Comparison of ENCODE assay signal across 8 cellular contexts in the genomic region with DNA sequence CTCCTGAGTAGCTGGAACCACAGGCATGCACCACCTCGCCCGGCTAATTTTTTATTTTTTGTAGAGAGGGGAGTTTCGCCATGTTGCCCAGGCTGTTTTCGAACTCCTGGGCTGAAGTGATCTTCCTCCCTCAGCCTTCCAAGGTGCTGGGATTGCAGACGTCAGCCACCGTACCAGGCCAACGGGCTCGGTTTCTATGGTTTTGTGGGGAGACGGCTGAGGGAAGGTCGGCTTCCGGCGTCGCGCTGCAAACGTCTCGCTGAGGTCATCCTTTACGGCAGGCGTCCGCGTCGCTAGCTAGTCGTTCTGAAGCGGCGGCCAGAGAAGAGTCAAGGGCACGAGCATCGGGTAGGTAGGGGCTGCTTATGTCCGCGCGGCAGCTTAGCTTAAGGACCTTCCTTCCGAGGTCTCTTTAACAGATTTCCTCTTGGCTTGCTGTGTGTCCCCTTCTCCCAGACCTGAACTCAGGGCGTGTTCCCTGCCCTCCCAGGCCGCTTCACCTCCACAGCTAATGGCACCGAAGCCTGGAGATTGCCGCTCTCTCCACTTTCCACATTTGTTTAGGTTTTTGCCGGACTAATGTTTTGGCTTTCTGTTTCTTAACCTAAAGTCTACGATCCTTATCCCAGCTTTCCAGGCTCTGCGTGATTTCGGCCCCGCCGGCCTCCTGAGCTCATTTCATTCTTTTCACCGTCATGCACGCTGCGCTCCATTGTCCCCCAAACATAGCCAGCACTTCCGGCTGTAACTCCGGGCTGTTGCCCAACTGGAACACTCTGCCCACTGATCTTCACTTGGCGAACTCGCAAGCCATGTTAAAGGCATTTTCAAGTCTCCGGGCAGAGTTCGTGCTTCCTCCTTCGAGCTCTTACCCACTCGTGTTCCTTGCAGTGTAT. TPM values are rescaled to one million over a fixed set of nuclear protein-coding genes. Genes with fewer than 3 reads are reported as not detected.
DNase-seq lines count a peak whose midpoint lies in the region; ATAC-seq and TF ChIP-seq lines count a peak whose summit lies in the region.

NDUFS5 (plus strand) TSS at position 300 of the 896 bp plus-strand sequence. CDS start 2,375 bp downstream, outside the sequence.

- DNase-seq in AG09319 (ENCODE audit: extremely low read depth, low read depth) (peak; percentile 84), NCI-H510A (lab: John Stamatoyannopoulos, UW) (peak; percentile 100), chondrocyte (ENCODE audit: low spot score) (peak; percentile 95), kidney glomerular epithelial cell (lab: John Stamatoyannopoulos, UW) (peak; percentile 92)
- DNase-seq in activated CD4-positive, alpha-beta T cell treated with anti-CD3 and anti-CD28 coated beads for 36 hours: peak; percentile 93
- DNase-seq in stimulated activated CD4-positive, alpha-beta T cell treated with anti-CD3 and anti-CD28 coated beads, Interleukin-15, amount 100 ng/mL, for 48 hours (ENCODE audit: low read depth in 2 of 2): peak; percentile 66 to 74

- CTCF ChIA-PET in activated CD4-positive, alpha-beta T cell treated with anti-CD3 and anti-CD28 coated beads for 36 hours (lab: Charles Lee): interaction anchor here (0.6 to 2.3 kb wide), 14 partner anchors 11 to 1335 kb away, joined by 3 to 11 read pairs (median 4); no protein-coding TSS in a partner anchor

- intact Hi-C loops in activated CD4-positive, alpha-beta T cell treated with anti-CD3 and anti-CD28 coated beads for 36 hours (cut with DNase I, micrococcal nuclease): loop anchor here (1.0 to 5.0 kb wide), 13 partner anchors 8 to 1334 kb away; partner anchors contain the start of genes AKIRIN1 (in 2 of the 2), MYCBP (in 2 of the 2), CDCA8 (in 1 of the 2) and PPIE (in 1 of the 2)

- TF ChIP-seq CTCF in AG09319 (IDR thresholded peaks at IDR 0.05; ENCODE audit: low read depth, low read length): no peak
- TF ChIP-seq CTCF in chondrocyte (IDR thresholded peaks at IDR 0.05): no peak

- POLR2A ChIA-PET in activated CD4-positive, alpha-beta T cell treated with anti-CD3 and anti-CD28 coated beads for 36 hours (lab: Charles Lee): interaction anchor here (0.5 to 1.3 kb wide), 11 partner anchors 12 to 998 kb away, joined by 3 to 8 read pairs (median 4); partner anchors contain the start of gene MYCBP

- peaks cover 25% of the 10 kb centered on the region for H3K36me3 Mint-ChIP-seq in activated CD4-positive, alpha-beta T cell treated with anti-CD3 and anti-CD28 coated beads for 36 hours (ENCODE audit: low read depth)
- peaks cover 9% of the 10 kb centered on the region for H3K36me3 Mint-ChIP-seq in chondrocyte (ENCODE audit: low read depth)

- ATAC-seq in GM19043 (IDR thresholded peaks at IDR 0.05; ENCODE audit: low read depth, unreplicated experiment) (peak; percentile 70), HG03378 (IDR thresholded peaks at IDR 0.05; ENCODE audit: unreplicated experiment) (peak; percentile 64)
- ATAC-seq in activated CD4-positive, alpha-beta T cell treated with anti-CD3 and anti-CD28 coated beads for 36 hours: peak; percentile 90

- peak within 1 kb of the TSS; percentile 87 for H3K4me3 Mint-ChIP-seq in activated CD4-positive, alpha-beta T cell treated with anti-CD3 and anti-CD28 coated beads for 36 hours
- H3K4me3 Mint-ChIP-seq in chondrocyte (ENCODE audit: unreplicated experiment): peak within 1 kb of the TSS; percentile 87

- no peaks in the 10 kb centered on the region for H3K27me3 Mint-ChIP-seq in activated CD4-positive, alpha-beta T cell treated with anti-CD3 and anti-CD28 coated beads for 36 hours
- H3K27me3 Mint-ChIP-seq in chondrocyte (ENCODE audit: low read depth): no peaks in the 10 kb centered on the region

- H3K27ac Mint-ChIP-seq in activated CD4-positive, alpha-beta T cell treated with anti-CD3 and anti-CD28 coated beads for 36 hours: peak within 1 kb of the TSS; percentile 99
- peak within 1 kb of the TSS; percentile 100 for H3K27ac Mint-ChIP-seq in chondrocyte (ENCODE audit: unreplicated experiment)

- peaks cover 31% of the 10 kb centered on the region for H3K4me1 Mint-ChIP-seq in activated CD4-positive, alpha-beta T cell treated with anti-CD3 and anti-CD28 coated beads for 36 hours
- peaks cover 21% of the 10 kb centered on the region for H3K4me1 Mint-ChIP-seq in chondrocyte (ENCODE audit: low read depth)

- H3K9me3 Mint-ChIP-seq in activated CD4-positive, alpha-beta T cell treated with anti-CD3 and anti-CD28 coated beads for 36 hours (ENCODE audit: low read depth): no peaks in the 10 kb centered on the region
- H3K9me3 Mint-ChIP-seq in chondrocyte (ENCODE audit: low read depth): no peaks in the 10 kb centered on the region

RNA-seq across cellular contexts. Expression of gene NDUFS5, which starts in this region (rescaled TPM):
- 100 to 1,000 TPM; 150 to 220 TPM for total RNA-seq in activated CD4-positive, alpha-beta T cell treated with anti-CD3 and anti-CD28 coated beads for 36 hours
- 148 to 181 TPM (median 149 TPM) in 3 replicates for total RNA-seq in chondrocyte

Comparison
In these comparisons a context has a peak if more than half of its experiments do, and no peak if none do; other contexts are left out.
1. Peak in every context shown above with its lines: DNase-seq and ATAC-seq.